In the genomic region with DNA sequence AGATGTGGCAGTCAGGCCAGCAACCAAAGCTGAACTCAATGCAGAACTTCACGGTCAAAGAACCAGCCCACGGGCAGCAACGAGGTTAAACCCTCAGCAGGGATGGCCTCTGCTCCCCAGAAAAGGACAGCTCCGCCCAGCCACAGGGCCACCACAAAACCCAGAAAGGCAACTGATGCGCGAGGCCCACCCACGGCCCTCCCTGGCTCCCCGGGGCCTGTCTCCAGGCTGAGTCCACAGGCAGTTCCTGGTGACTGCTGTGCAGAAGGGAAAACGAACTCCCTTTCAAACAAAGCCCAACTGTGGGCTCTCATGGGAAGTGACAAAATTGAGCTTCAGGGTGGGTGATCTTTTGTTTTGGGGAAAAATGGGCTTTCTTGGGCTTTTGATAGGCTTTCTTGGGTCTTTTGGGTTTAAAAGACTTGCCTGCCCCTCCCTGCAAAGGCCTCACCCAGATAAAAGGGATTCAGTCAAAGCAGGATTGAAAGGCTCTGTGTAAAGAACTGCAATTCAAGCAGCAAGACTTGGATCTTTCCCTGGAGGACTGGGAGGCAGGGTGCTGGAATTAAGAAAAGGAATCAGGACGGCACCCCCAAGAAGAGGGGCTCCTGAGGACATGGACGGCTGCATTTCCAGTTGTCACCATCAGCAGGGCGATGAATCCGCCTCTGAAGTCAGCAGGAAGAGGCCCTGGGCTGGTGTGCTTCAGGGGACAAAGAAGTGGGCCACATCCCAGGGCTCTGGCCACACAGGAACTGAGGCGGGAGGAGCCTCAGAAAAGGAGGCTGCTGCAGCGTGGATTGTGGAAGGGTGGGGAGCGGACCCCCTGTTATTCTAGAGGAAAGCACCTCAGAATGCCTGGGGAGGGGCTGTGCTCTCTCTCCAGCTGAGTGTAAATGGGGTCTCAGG, we compare ENCODE assay signal across 14 cellular contexts.
DNase-seq lines count a peak whose midpoint lies in the region; ATAC-seq and TF ChIP-seq lines count a peak whose summit lies in the region.
"Had no signal": no experiment of that assay in that cellular context is flagged by ENCODE, and none has a peak within 500 bp of the region (broad histone marks: within the 10 kb centered on the region; RNA-seq: fewer than 3 reads in every experiment).

No MANE protein-coding gene starts in this region.

- DNase-seq in GM23338 (ENCODE audit: low spot score) (no peak), SKM-1 treated with dmso at 0.1 percent for 144 hours (lab: John Stamatoyannopoulos, UW; ENCODE audit: unreplicated experiment) (no peak), H4 (ENCODE audit: low spot score) (no peak)
- DNase-seq in activated T-helper 2 cell treated with anti-CD3 and anti-CD28 coated beads, Interferon-gamma antibody, Interleukin-2, Interleukin-4, amounts not matched to agents 10 μg/mL and 5 μg/mL and 100 μg/mL, durations not matched to agents 14 hours and 24 hours and 36 hours (ENCODE audit: low spot score), result no peak
- peak in 2 of 10 donors; percentile 17 to 20 for DNase-seq in naive thymus-derived CD8-positive, alpha-beta T cell
- DNase-seq: AML-193, EL, NCI-H2171 treated with DMSO at 0.1 percent for 48 hours had no signal

- TF ChIP-seq CTCF in GM23338 (conservative IDR thresholded peaks at IDR 0.05; ENCODE audit: low read depth in 2 of 2), result no peak

- H3K27me3 Mint-ChIP-seq in GM23338 (ENCODE audit: insufficient read depth, low read depth, poor library complexity), result peaks cover 11% of the 10 kb centered on the region
- peaks cover 3% of the 10 kb centered on the region for H3K27me3 Mint-ChIP-seq in activated T-helper 2 cell treated with anti-CD3 and anti-CD28 coated beads, Interferon-gamma antibody, Interleukin-2, Interleukin-4, amounts not matched to agents 10 μg/mL and 5 μg/mL and 100 μg/mL, durations not matched to agents 14 hours and 24 hours and 36 hours (ENCODE audit: low read depth)
- H3K27me3 Mint-ChIP-seq in naive thymus-derived CD8-positive, alpha-beta T cell, result no peaks in the 10 kb centered on the region

- H3K36me3 Mint-ChIP-seq in GM23338 (ENCODE audit: low read depth), result no peaks in the 10 kb centered on the region
- H3K36me3 Mint-ChIP-seq in activated T-helper 2 cell treated with anti-CD3 and anti-CD28 coated beads, Interferon-gamma antibody, Interleukin-2, Interleukin-4, amounts not matched to agents 10 μg/mL and 5 μg/mL and 100 μg/mL, durations not matched to agents 14 hours and 24 hours and 36 hours (ENCODE audit: low read depth), result peaks cover 8% of the 10 kb centered on the region
- H3K36me3 Mint-ChIP-seq in naive thymus-derived CD8-positive, alpha-beta T cell, result no peaks in the 10 kb centered on the region
- H3K36me3 Mint-ChIP-seq: type B pancreatic cell had no signal

- intact Hi-C loops in activated T-helper 2 cell treated with anti-CD3 and anti-CD28 coated beads, Interferon-gamma antibody, Interleukin-2, Interleukin-4, amounts not matched to agents 10 μg/mL and 5 μg/mL and 100 μg/mL, durations not matched to agents 14 hours and 24 hours and 36 hours (cut with micrococcal nuclease), result no loop called here

- H2AFZ ChIP-seq in GM23338, result peak overlapping the region; percentile 86

- H3K27ac ChIP-seq in BLaER1, result peak overlapping the region; percentile 90
- H3K27ac ChIP-seq in GM23338 (ENCODE audit: low read depth), result no peak overlapping the region
- H3K27ac ChIP-seq: gastroesophageal sphincter had no signal

- H4K20me1 ChIP-seq in BLaER1, result no peaks in the 10 kb centered on the region
- no peaks in the 10 kb centered on the region for H4K20me1 ChIP-seq in GM23338 (replicated peaks; ENCODE audit: insufficient read depth)

- no peak overlapping the region for H3K27ac Mint-ChIP-seq in GM23338
- peak overlapping the region; percentile 62 for H3K27ac Mint-ChIP-seq in activated T-helper 2 cell treated with anti-CD3 and anti-CD28 coated beads, Interferon-gamma antibody, Interleukin-2, Interleukin-4, amounts not matched to agents 10 μg/mL and 5 μg/mL and 100 μg/mL, durations not matched to agents 14 hours and 24 hours and 36 hours
- peak overlapping the region; percentile 92 to 97 (median 95) for H3K27ac Mint-ChIP-seq in naive thymus-derived CD8-positive, alpha-beta T cell
- H3K27ac Mint-ChIP-seq: type B pancreatic cell had no signal

- H3K4me1 Mint-ChIP-seq in GM23338, result peaks cover 7% of the 10 kb centered on the region; the same call in 2 of the 3 replicates
- H3K4me1 Mint-ChIP-seq in activated T-helper 2 cell treated with anti-CD3 and anti-CD28 coated beads, Interferon-gamma antibody, Interleukin-2, Interleukin-4, amounts not matched to agents 10 μg/mL and 5 μg/mL and 100 μg/mL, durations not matched to agents 14 hours and 24 hours and 36 hours (ENCODE audit: low read depth), result peaks cover 32% of the 10 kb centered on the region
- H3K4me1 Mint-ChIP-seq in naive thymus-derived CD8-positive, alpha-beta T cell, result peaks cover 44 to 73% (median 57%) of the 10 kb centered on the region in 4 donors

- no peaks in the 10 kb centered on the region for H3K79me2 ChIP-seq in GM23338 (replicated peaks; ENCODE audit: insufficient read depth)

- no peaks in the 10 kb centered on the region for H3F3A ChIP-seq in GM23338 (replicated peaks; ENCODE audit: low read depth)

- peaks cover 62% of the 10 kb centered on the region for H3K4me1 ChIP-seq in BLaER1
- H3K4me1 ChIP-seq in GM23338 (ENCODE audit: insufficient read depth), result no peaks in the 10 kb centered on the region
- H3K4me1 ChIP-seq: gastroesophageal sphincter had no signal

- H3K4me2 ChIP-seq in BLaER1, result peak overlapping the region; percentile 78
- no peak overlapping the region for H3K4me2 ChIP-seq in GM23338

- H3K9me2 ChIP-seq in GM23338 (ENCODE audit: insufficient read depth), result no peaks in the 10 kb centered on the region; the same call in 1 of the 2 replicates

- H3K27me3 ChIP-seq in BLaER1 (no peaks in the 10 kb centered on the region), GM23338 (ENCODE audit: insufficient read depth) (no peaks in the 10 kb centered on the region)
- H3K27me3 ChIP-seq: gastroesophageal sphincter had no signal

- peak overlapping the region; percentile 72 for H3K9ac ChIP-seq in BLaER1

- peaks cover 13% of the 10 kb centered on the region for H3K9me3 Mint-ChIP-seq in GM23338
- H3K9me3 Mint-ChIP-seq in activated T-helper 2 cell treated with anti-CD3 and anti-CD28 coated beads, Interferon-gamma antibody, Interleukin-2, Interleukin-4, amounts not matched to agents 10 μg/mL and 5 μg/mL and 100 μg/mL, durations not matched to agents 14 hours and 24 hours and 36 hours, result peaks cover 10% of the 10 kb centered on the region
- peaks cover 0 to 7% (median 0%) of the 10 kb centered on the region in 9 donors for H3K9me3 Mint-ChIP-seq in naive thymus-derived CD8-positive, alpha-beta T cell
- H3K9me3 Mint-ChIP-seq: type B pancreatic cell had no signal

- peak overlapping the region; percentile 3; the same call in 1 of the 2 replicates for H3K4me3 ChIP-seq in BLaER1
- no peak overlapping the region for H3K4me3 ChIP-seq in GM23338
- H3K4me3 ChIP-seq: gastroesophageal sphincter, GM12878 had no signal

- POLR2A ChIA-PET in naive thymus-derived CD8-positive, alpha-beta T cell (lab: Charles Lee), result interaction anchor here (1.4 kb wide), 1 partner anchor 13 kb away, joined by 3 read pairs; no protein-coding TSS in a partner anchor

- H3K4me3 Mint-ChIP-seq in GM23338, result no peak overlapping the region
- H3K4me3 Mint-ChIP-seq in activated T-helper 2 cell treated with anti-CD3 and anti-CD28 coated beads, Interferon-gamma antibody, Interleukin-2, Interleukin-4, amounts not matched to agents 10 μg/mL and 5 μg/mL and 100 μg/mL, durations not matched to agents 14 hours and 24 hours and 36 hours (ENCODE audit: low read depth), result no peak overlapping the region
- H3K4me3 Mint-ChIP-seq in naive thymus-derived CD8-positive, alpha-beta T cell, result peak overlapping the region in 9 of 10 donors; percentile 41 to 80 (median 64)
- H3K4me3 Mint-ChIP-seq: type B pancreatic cell had no signal

- peaks cover 9% of the 10 kb centered on the region for H3K9me3 ChIP-seq in BLaER1
- H3K9me3 ChIP-seq: gastroesophageal sphincter had no signal

- peak; percentile 56; the same call in 1 of the 3 replicates for ATAC-seq in GM23338
- ATAC-seq in naive thymus-derived CD8-positive, alpha-beta T cell, result no peak
- no peak for ATAC-seq in HG02571 (IDR thresholded peaks at IDR 0.05; ENCODE audit: unreplicated experiment)
- no peak for ATAC-seq in HG02938 (IDR thresholded peaks at IDR 0.05; ENCODE audit: unreplicated experiment)
- ATAC-seq: gastroesophageal sphincter, GM12878 had no signal

- H3K36me3 ChIP-seq in BLaER1, result no peaks in the 10 kb centered on the region
- H3K36me3 ChIP-seq in GM23338 (ENCODE audit: insufficient read depth), result no peaks in the 10 kb centered on the region
- H3K36me3 ChIP-seq: gastroesophageal sphincter had no signal

TF ChIP-seq in GM23338, 12 proteins besides CTCF, POLR2A, EP300 and RAD21 (continues in another document):
- no peak for TF ChIP-seq POLR2AphosphoS5 (IDR thresholded peaks at IDR 0.05; ENCODE audit: low read depth)
- TF ChIP-seq ZNF114 (CRISPR knock-in tag; IDR thresholded peaks at IDR 0.05), result no peak
- no peak for TF ChIP-seq EZH2 (IDR thresholded peaks at IDR 0.05; ENCODE audit: low read depth, unreplicated experiment)
- TF ChIP-seq, protein P1, sequence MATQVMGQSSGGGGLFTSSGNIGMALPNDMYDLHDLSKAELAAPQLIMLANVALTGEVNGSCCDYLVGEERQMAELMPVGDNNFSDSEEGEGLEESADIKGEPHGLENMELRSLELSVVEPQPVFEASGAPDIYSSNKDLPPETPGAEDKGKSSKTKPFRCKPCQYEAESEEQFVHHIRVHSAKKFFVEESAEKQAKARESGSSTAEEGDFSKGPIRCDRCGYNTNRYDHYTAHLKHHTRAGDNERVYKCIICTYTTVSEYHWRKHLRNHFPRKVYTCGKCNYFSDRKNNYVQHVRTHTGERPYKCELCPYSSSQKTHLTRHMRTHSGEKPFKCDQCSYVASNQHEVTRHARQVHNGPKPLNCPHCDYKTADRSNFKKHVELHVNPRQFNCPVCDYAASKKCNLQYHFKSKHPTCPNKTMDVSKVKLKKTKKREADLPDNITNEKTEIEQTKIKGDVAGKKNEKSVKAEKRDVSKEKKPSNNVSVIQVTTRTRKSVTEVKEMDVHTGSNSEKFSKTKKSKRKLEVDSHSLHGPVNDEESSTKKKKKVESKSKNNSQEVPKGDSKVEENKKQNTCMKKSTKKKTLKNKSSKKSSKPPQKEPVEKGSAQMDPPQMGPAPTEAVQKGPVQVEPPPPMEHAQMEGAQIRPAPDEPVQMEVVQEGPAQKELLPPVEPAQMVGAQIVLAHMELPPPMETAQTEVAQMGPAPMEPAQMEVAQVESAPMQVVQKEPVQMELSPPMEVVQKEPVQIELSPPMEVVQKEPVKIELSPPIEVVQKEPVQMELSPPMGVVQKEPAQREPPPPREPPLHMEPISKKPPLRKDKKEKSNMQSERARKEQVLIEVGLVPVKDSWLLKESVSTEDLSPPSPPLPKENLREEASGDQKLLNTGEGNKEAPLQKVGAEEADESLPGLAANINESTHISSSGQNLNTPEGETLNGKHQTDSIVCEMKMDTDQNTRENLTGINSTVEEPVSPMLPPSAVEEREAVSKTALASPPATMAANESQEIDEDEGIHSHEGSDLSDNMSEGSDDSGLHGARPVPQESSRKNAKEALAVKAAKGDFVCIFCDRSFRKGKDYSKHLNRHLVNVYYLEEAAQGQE (IDR thresholded peaks at IDR 0.05; ENCODE audit: unreplicated experiment), result no peak
- TF ChIP-seq ZNF331 (CRISPR knock-in tag; IDR thresholded peaks at IDR 0.05; ENCODE audit: low read depth), result no peak
- no peak for TF ChIP-seq NANOG (IDR thresholded peaks at IDR 0.05; ENCODE audit: borderline replicate concordance)

Comparison
In these comparisons a context has a peak if more than half of its experiments do, and no peak if none do; other contexts are left out.
1. H3K4me3 Mint-ChIP-seq: peak in naive thymus-derived CD8-positive, alpha-beta T cell (9 of 10); none in GM23338 (single experiment) and activated T-helper 2 cell treated with anti-CD3 and anti-CD28 coated beads, Interferon-gamma antibody, Interleukin-2, Interleukin-4, amounts not matched to agents 10 μg/mL and 5 μg/mL and 100 μg/mL, durations not matched to agents 14 hours and 24 hours and 36 hours (single experiment).